9 cellular contexts compared by ENCODE assay signal in the genomic region with DNA sequence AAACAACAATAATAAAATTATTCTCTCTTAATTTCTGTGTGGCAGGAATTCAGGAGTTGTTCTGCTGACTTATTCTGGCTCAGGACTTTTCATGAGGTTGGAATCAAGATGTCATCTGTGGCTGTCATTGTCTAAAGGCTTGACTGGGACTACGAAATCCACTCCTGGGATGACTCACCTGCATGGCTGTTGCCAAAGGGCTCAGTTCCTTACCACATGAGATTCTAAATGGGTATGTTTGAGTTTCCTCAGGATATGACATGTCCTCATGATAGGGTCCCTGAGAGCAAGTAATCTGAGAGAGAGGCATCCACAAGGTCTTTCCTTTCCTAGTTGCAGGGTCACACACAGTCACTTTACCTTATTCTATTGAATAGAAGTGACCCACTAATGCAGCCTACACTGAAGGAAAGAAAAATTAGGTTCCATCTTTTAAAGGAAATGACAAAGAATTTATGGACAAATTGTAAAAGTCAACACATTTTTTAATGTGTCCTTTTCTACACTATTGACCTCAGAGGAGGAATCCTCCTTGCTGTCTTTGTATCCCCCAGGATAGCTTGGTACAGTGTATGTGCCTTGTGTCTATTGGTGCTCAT.
DNase-seq lines count a peak whose midpoint lies in the region; ATAC-seq and TF ChIP-seq lines count a peak whose summit lies in the region.
"Had no signal": no experiment of that assay in that cellular context is flagged by ENCODE, and none has a peak within 500 bp of the region (broad histone marks: within the 10 kb centered on the region; RNA-seq: fewer than 3 reads in every experiment).

No MANE protein-coding gene starts in this region.

- H3K36me3 Mint-ChIP-seq in endothelial cell (ENCODE audit: low read depth, unreplicated experiment): no peaks in the 10 kb centered on the region

- H3K36me3 ChIP-seq in OCI-LY1 (ENCODE audit: insufficient read depth, low read length) (no peaks in the 10 kb centered on the region), neuronal stem cell (replicated peaks in 1 of 2; ENCODE audit: control insufficient read depth in 2 of 2, insufficient read depth in 2 of 2, low read length in 2 of 2) (no peaks in the 10 kb centered on the region)
- H3K36me3 ChIP-seq: tibial artery had no signal

- peaks cover 22% of the 10 kb centered on the region for H3K4me1 Mint-ChIP-seq in endothelial cell (ENCODE audit: unreplicated experiment)
- H3K4me1 Mint-ChIP-seq: T-helper 17 cell had no signal

- H4K8ac ChIP-seq in neuronal stem cell (ENCODE audit: low read depth, low read length): no peak overlapping the region

- H3K4me3 Mint-ChIP-seq in endothelial cell (ENCODE audit: unreplicated experiment): no peak overlapping the region
- H3K4me3 Mint-ChIP-seq: T-helper 17 cell had no signal

- H2BK5ac ChIP-seq in neuronal stem cell (ENCODE audit: low read length): no peak overlapping the region

- no peak for ATAC-seq in HG02938 (IDR thresholded peaks at IDR 0.05; ENCODE audit: unreplicated experiment)
- ATAC-seq: T-helper 17 cell had no signal

- H3K4ac ChIP-seq in neuronal stem cell (ENCODE audit: low read length): no peak overlapping the region

- H3K9ac ChIP-seq in OCI-LY1 (ENCODE audit: low read length) (no peak overlapping the region), neuronal stem cell (ENCODE audit: low read depth, low read length, poor library complexity) (no peak overlapping the region)

- H2AK5ac ChIP-seq in neuronal stem cell (ENCODE audit: low read depth, low read length): no peak overlapping the region

- WGBS in neuronal stem cell (ENCODE audit: extremely low coverage in 2 of 2, insufficient read length in 2 of 2, insufficient replicate concordance in 1 of 2), 2 donors: no CpG with 5 or more reads among the region's 1 CpG

- H3K4me1 ChIP-seq in OCI-LY1 (ENCODE audit: insufficient read depth, low read length, severe bottlenecking) (peaks cover 16% of the 10 kb centered on the region), neuronal stem cell (ENCODE audit: control insufficient read depth in 2 of 2, insufficient read depth in 1 of 2, low read depth in 1 of 2, low read length in 2 of 2) (peaks cover 6 to 14% of the 10 kb centered on the region in 2 donors)

- H3K9me3 ChIP-seq in OCI-LY1 (ENCODE audit: low read length) (no peaks in the 10 kb centered on the region), neuronal stem cell (replicated peaks in 1 of 2; ENCODE audit: control insufficient read depth in 2 of 2, insufficient read depth in 1 of 2, low read depth in 1 of 2, low read length in 2 of 2) (peaks cover 1 to 4% of the 10 kb centered on the region in 2 donors)
- H3K9me3 ChIP-seq: tibial artery had no signal

- no peak overlapping the region for H3K14ac ChIP-seq in neuronal stem cell (ENCODE audit: low read length)

- H3K18ac ChIP-seq in neuronal stem cell (ENCODE audit: low read length): peak overlapping the region; percentile 17

- no peaks in the 10 kb centered on the region for H3K27me3 Mint-ChIP-seq in endothelial cell (ENCODE audit: unreplicated experiment)
- H3K27me3 Mint-ChIP-seq: T-helper 17 cell had no signal

- no peaks in the 10 kb centered on the region for H3K9me3 Mint-ChIP-seq in endothelial cell (ENCODE audit: unreplicated experiment)

- no peak overlapping the region for H3K4me3 ChIP-seq in OCI-LY1 (ENCODE audit: low read depth, low read length, poor library complexity, severe bottlenecking)
- no peak overlapping the region for H3K4me3 ChIP-seq in neuronal stem cell (ENCODE audit: low read length in 2 of 2)
- H3K4me3 ChIP-seq: tibial artery had no signal

- no peaks in the 10 kb centered on the region for H3F3A ChIP-seq in OCI-LY1 (ENCODE audit: insufficient read depth, low read length)

- H3K27ac ChIP-seq in OCI-LY1 (ENCODE audit: low read depth, low read length, poor library complexity, severe bottlenecking): no peak overlapping the region
- H3K27ac ChIP-seq in neuronal stem cell (replicated peaks; ENCODE audit: low read length): no peak overlapping the region
- H3K27ac ChIP-seq: tibial artery had no signal

- H3K4me2 ChIP-seq in OCI-LY1 (ENCODE audit: low read length) (no peak overlapping the region), neuronal stem cell (ENCODE audit: insufficient read depth, low read length, poor library complexity, severe bottlenecking) (no peak overlapping the region)

- no peak overlapping the region for H2BK120ac ChIP-seq in neuronal stem cell (ENCODE audit: low read depth, low read length)

- no peaks in the 10 kb centered on the region for H3K79me2 ChIP-seq in OCI-LY1 (ENCODE audit: insufficient read depth, low read length)

- DNase-seq in H4 (ENCODE audit: low spot score): peak; percentile 59
- DNase-seq in endothelial cell (ENCODE audit: low spot score): no peak
- no peak for DNase-seq in neuronal stem cell (ENCODE audit: low spot score)
- DNase-seq in NCI-H2107 treated with DMSO at 0.1 percent for 48 hours (lab: John Stamatoyannopoulos, UW; ENCODE audit: unreplicated experiment): no peak
- no peak for DNase-seq in NCI-H526 treated with DMSO at 0.1 percent for 48 hours (lab: John Stamatoyannopoulos, UW)
- DNase-seq: T-helper 17 cell, tibial artery had no signal

- TF ChIP-seq CTCF in OCI-LY1 (IDR thresholded peaks at IDR 0.05; ENCODE audit: low read length) (no peak), endothelial cell (IDR thresholded peaks at IDR 0.05; ENCODE audit: unreplicated experiment) (no peak)

- no peak overlapping the region for H4K91ac ChIP-seq in neuronal stem cell (ENCODE audit: low read depth, low read length, poor library complexity)

- H4K20me1 ChIP-seq in OCI-LY1 (ENCODE audit: insufficient read depth, low read length): no peaks in the 10 kb centered on the region

- H3K27ac Mint-ChIP-seq in endothelial cell (ENCODE audit: unreplicated experiment): peak overlapping the region; percentile 51
- H3K27ac Mint-ChIP-seq: T-helper 17 cell had no signal

- H3K27me3 ChIP-seq in OCI-LY1 (ENCODE audit: insufficient read depth, low read length): no peaks in the 10 kb centered on the region
- no peaks in the 10 kb centered on the region for H3K27me3 ChIP-seq in neuronal stem cell (ENCODE audit: control insufficient read depth in 3 of 3, insufficient read depth in 3 of 3, low read depth in 1 of 3, low read length in 3 of 3)
- H3K27me3 ChIP-seq: tibial artery had no signal

- H3K79me1 ChIP-seq in neuronal stem cell (ENCODE audit: low read depth, low read length): no peaks in the 10 kb centered on the region

- H2BK12ac ChIP-seq in neuronal stem cell (ENCODE audit: low read length): no peak overlapping the region

- H2BK15ac ChIP-seq in neuronal stem cell (ENCODE audit: low read length): no peak overlapping the region

- no peak overlapping the region for H3K23ac ChIP-seq in neuronal stem cell (ENCODE audit: low read depth, low read length, poor library complexity)

- H3K9me2 ChIP-seq in OCI-LY1 (ENCODE audit: low read depth, low read length): no peaks in the 10 kb centered on the region

- peak overlapping the region; percentile 69; the same call in 1 of the 2 replicates for H2AFZ ChIP-seq in OCI-LY1 (ENCODE audit: low read length)
- H2AFZ ChIP-seq in neuronal stem cell (ENCODE audit: low read length): peak overlapping the region; percentile 53
